2 cellular contexts compared by ENCODE assay signal in the genomic region with DNA sequence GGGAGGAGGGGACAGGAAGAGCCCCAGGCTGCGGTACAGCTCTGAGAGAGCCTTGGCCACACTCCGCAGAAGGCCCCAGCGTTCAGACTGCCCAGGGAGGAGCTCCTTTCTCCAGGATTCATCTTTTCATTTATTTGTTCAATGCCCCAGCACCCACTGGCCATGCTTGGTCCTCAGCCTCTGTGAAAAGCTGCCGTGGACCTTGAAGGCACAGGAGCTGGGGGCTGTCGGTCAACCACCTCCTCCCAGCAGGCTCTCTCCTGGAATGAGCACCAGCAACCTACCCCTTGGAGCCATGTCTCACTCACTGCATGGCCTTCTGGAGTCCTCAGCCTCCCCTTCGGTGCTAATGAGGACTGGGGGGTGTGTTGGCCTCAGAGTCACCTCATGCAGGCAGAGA.
TF ChIP-seq lines count a peak whose summit lies in the region.

No MANE protein-coding gene starts in this region.

TF ChIP-seq in SK-N-SH, 30 proteins besides CTCF, POLR2A, EP300 and RAD21 (continued from another document):
- TF ChIP-seq TAF1 (IDR thresholded peaks at IDR 0.05; ENCODE audit: borderline replicate concordance, low read depth, low read length) (no peak), MAX (IDR thresholded peaks at IDR 0.05; ENCODE audit: low read depth) (no peak), IRF3 (IDR thresholded peaks at IDR 0.05; ENCODE audit: low read depth, low read length) (no peak), MEF2A (IDR thresholded peaks at IDR 0.05; ENCODE audit: borderline replicate concordance, low read depth) (no peak), FOSL2 (IDR thresholded peaks at IDR 0.05; ENCODE audit: borderline replicate concordance, low read depth) (no peak), SIN3A (IDR thresholded peaks at IDR 0.05; ENCODE audit: borderline replicate concordance, low read depth, low read length) (no peak), JUND (IDR thresholded peaks at IDR 0.05) (no peak), EZH2phosphoT487 (IDR thresholded peaks at IDR 0.05; ENCODE audit: borderline replicate concordance, low read depth) (no peak), PBX3 (IDR thresholded peaks at IDR 0.05) (no peak), CHD2 (IDR thresholded peaks at IDR 0.05; ENCODE audit: low read length, partially characterized antibody) (no peak)
- TF ChIP-seq, protein P1, sequence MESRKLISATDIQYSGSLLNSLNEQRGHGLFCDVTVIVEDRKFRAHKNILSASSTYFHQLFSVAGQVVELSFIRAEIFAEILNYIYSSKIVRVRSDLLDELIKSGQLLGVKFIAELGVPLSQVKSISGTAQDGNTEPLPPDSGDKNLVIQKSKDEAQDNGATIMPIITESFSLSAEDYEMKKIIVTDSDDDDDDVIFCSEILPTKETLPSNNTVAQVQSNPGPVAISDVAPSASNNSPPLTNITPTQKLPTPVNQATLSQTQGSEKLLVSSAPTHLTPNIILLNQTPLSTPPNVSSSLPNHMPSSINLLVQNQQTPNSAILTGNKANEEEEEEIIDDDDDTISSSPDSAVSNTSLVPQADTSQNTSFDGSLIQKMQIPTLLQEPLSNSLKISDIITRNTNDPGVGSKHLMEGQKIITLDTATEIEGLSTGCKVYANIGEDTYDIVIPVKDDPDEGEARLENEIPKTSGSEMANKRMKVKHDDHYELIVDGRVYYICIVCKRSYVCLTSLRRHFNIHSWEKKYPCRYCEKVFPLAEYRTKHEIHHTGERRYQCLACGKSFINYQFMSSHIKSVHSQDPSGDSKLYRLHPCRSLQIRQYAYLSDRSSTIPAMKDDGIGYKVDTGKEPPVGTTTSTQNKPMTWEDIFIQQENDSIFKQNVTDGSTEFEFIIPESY (IDR thresholded peaks at IDR 0.05; ENCODE audit: borderline replicate concordance, low read depth) = no peak

TF ChIP-seq in SK-N-SH treated with all-trans-retinoic acid at 6 μM for 48 hours, 23 proteins besides CTCF, POLR2A, EP300 and RAD21 (continued from another document):
- TF ChIP-seq, protein P2, sequence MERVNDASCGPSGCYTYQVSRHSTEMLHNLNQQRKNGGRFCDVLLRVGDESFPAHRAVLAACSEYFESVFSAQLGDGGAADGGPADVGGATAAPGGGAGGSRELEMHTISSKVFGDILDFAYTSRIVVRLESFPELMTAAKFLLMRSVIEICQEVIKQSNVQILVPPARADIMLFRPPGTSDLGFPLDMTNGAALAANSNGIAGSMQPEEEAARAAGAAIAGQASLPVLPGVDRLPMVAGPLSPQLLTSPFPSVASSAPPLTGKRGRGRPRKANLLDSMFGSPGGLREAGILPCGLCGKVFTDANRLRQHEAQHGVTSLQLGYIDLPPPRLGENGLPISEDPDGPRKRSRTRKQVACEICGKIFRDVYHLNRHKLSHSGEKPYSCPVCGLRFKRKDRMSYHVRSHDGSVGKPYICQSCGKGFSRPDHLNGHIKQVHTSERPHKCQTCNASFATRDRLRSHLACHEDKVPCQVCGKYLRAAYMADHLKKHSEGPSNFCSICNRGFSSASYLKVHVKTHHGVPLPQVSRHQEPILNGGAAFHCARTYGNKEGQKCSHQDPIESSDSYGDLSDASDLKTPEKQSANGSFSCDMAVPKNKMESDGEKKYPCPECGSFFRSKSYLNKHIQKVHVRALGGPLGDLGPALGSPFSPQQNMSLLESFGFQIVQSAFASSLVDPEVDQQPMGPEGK (CRISPR knock-in tag; IDR thresholded peaks at IDR 0.05; ENCODE audit: borderline replicate concordance) = no peak
- TF ChIP-seq BACH2 (CRISPR knock-in tag; IDR thresholded peaks at IDR 0.05; ENCODE audit: borderline replicate concordance) = no peak
TF ChIP-seq in SK-N-SH treated with all-trans-retinoic acid at 6 μM for 48 hours: peak in this region for 0.
